In the genomic region with DNA sequence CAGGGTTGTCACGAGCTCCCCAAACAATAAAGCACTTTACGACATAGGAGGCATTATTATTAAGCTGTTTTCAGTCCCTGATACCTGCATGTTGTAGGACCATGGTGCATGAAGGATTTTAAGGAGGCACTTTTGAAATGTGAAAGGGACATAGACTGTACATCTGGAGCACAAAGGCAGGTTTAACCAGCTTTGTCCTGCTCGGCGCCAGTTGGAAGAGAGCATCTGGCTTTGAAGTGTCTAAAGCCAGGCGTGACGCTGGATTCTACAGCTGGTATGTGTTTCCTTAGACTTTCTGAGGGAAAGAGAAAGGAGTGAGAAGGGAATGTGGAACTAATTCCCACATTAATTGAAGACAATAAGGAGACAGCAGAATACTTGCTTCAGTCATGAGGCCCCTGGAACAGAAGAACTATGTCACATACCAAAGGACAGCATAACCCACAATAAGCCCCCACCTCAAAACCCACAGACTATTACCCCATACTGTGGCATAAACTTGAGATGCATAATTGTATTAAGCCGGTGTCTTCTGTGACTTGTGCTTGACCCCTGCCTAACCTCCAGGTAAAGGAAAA, we compare ENCODE assay signal across 23 cellular contexts.
"Had no signal": no experiment of that assay in that cellular context is flagged by ENCODE, and none has a peak within 500 bp of the region (broad histone marks: within the 10 kb centered on the region; RNA-seq: fewer than 3 reads in every experiment).

No MANE protein-coding gene starts in this region.

- H3K4me1 ChIP-seq: esophagus squamous epithelium, parathyroid adenoma, right lobe of liver, stomach, thyroid gland had no signal

- H3K4me2 ChIP-seq: smooth muscle cell had no signal

- H3K36me3 Mint-ChIP-seq: natural killer cell, type B pancreatic cell had no signal

- H3K27ac ChIP-seq: esophagus squamous epithelium, parathyroid adenoma, right lobe of liver, stomach, thyroid gland had no signal

- H3K9ac ChIP-seq: parathyroid adenoma had no signal

- H3K4me1 Mint-ChIP-seq: memory B cell, natural killer cell had no signal

- H3K79me2 ChIP-seq: parathyroid adenoma had no signal

- H3K4me3 Mint-ChIP-seq: memory B cell, natural killer cell, neural crest cell, type B pancreatic cell had no signal

- H2AFZ ChIP-seq: parathyroid adenoma had no signal

- ATAC-seq: left ventricle myocardium superior, natural killer cell, right lobe of liver had no signal

- H3K4me3 ChIP-seq: esophagus squamous epithelium, lung, right lobe of liver, smooth muscle cell, stomach, thyroid gland had no signal

- H3K27ac Mint-ChIP-seq: memory B cell, natural killer cell, progenitor cell of endocrine pancreas, type B pancreatic cell had no signal

- H3K36me3 ChIP-seq: esophagus squamous epithelium, right lobe of liver, stomach, thyroid gland had no signal

- H3K27me3 ChIP-seq: esophagus squamous epithelium, right lobe of liver, stomach, thyroid gland had no signal

- DNase-seq: cerebellar nuclear complex; cortex of kidney; effector CD8-positive, alpha-beta T cell; esophagus squamous epithelium; foreskin melanocyte; hypothalamus; left ventricle myocardium superior; natural killer cell; right lobe of liver; stimulated activated CD4-positive, alpha-beta T cell treated with anti-CD3 and anti-CD28 coated beads, Interleukin-12 subunit alpha, Interleukin-12 subunit beta, amount 100 ng/mL, for 4 hours; stimulated activated CD4-positive, alpha-beta T cell treated with anti-CD3 and anti-CD28 coated beads, Interleukin-1b, Interleukin-23, amount 100 ng/mL, for 48 hours; stimulated activated CD4-positive, alpha-beta T cell treated with anti-CD3 and anti-CD28 coated beads, Interleukin-4, amount 100 ng/mL, for 1 hour; stimulated activated CD8-positive, alpha-beta memory T cell treated with anti-CD3 and anti-CD28 coated beads, Interleukin-4, amount 100 ng/mL, for 48 hours; stimulated activated naive CD4-positive, alpha-beta T cell treated with Interleukin-2 at 50 U/mL for 16 hours; stomach; thyroid gland had no signal

- H3K9me3 Mint-ChIP-seq: natural killer cell had no signal

- H3K9me3 ChIP-seq: right lobe of liver, thyroid gland had no signal
